19 cellular contexts compared by ENCODE assay signal in genomic region chr18:78784861-78785260, GRCh38.
DNase-seq lines count a peak whose midpoint lies in the region; TF ChIP-seq lines count a peak whose summit lies in the region.
"Had no signal": no experiment of that assay in that cellular context is flagged by ENCODE, and none has a peak within 500 bp of the region (broad histone marks: within the 10 kb centered on the region; RNA-seq: fewer than 3 reads in every experiment).

No MANE protein-coding gene starts in this region.

- H3K4me1 ChIP-seq in right atrium auricular region (no peaks in the 10 kb centered on the region), spleen (no peaks in the 10 kb centered on the region)
- H3K4me1 ChIP-seq: A549 had no signal

- TF ChIP-seq CTCF in right atrium auricular region (IDR thresholded peaks at IDR 0.05) (no peak), spleen (IDR thresholded peaks at IDR 0.05 in 8 of 11, conservative IDR thresholded peaks at IDR 0.05 in 3 of 11) (no peak)

- H3K4me3 ChIP-seq in right atrium auricular region: no peak overlapping the region
- H3K4me3 ChIP-seq in spleen: no peak overlapping the region
- H3K4me3 ChIP-seq: A549; BLaER1 treated with 17β-estradiol and CSF1 and Interleukin-3, amounts not matched to agents 10 nM and 100 nM had no signal

- WGBS in spleen, 5 donors: 90 to 95% (median 92%) methylated on average over 5 of the region's 5 CpGs

- H3K27ac ChIP-seq in right atrium auricular region: no peak overlapping the region
- H3K27ac ChIP-seq in spleen: no peak overlapping the region
- H3K27ac ChIP-seq in substantia nigra (ENCODE audit: low read depth, low read length, poor library complexity, severe bottlenecking): no peak overlapping the region
- H3K27ac ChIP-seq: 22Rv1; A549; BLaER1 treated with 17β-estradiol and CSF1 and Interleukin-3, amounts not matched to agents 10 nM and 100 nM; C4-2B had no signal

- H3K36me3 ChIP-seq in right atrium auricular region (no peaks in the 10 kb centered on the region), spleen (no peaks in the 10 kb centered on the region)
- H3K36me3 ChIP-seq: BLaER1 treated with 17β-estradiol and CSF1 and Interleukin-3, amounts not matched to agents 10 nM and 100 nM had no signal

- TF ChIP-seq POLR2A in spleen (IDR thresholded peaks at IDR 0.05): no peak

- DNase-seq in cardiac septum (ENCODE audit: low spot score) (peak; percentile 36), right atrium auricular region (ENCODE audit: low spot score) (no peak), posterior vena cava (ENCODE audit: low spot score) (peak; percentile 54), spleen (peak; percentile 43), substantia nigra (lab: John Stamatoyannopoulos, UW) (no peak)
- no peak for DNase-seq in activated CD4-positive, alpha-beta T cell treated with anti-CD3 and anti-CD28 coated beads, Interleukin-2, amount 50 U/mL, for 1 hour
- DNase-seq: AML-193; CD4-positive, alpha-beta memory T cell; CD4-positive, CD25-positive, alpha-beta regulatory T cell; CD8-positive, alpha-beta memory T cell; COR-L47; DMS 273 treated with DMSO at 0.1 percent for 48 hours; DMS153; DMS79 treated with DMSO at 0.1 percent for 48 hours; GF-D8 had no signal

- intact Hi-C loops in cardiac septum (cut with DNase I) (no loop called here), posterior vena cava (cut with DNase I) (no loop called here), spleen (cut with DNase I; ENCODE audit: low total_unique reads) (no loop called here)

- H3K9me3 ChIP-seq in right atrium auricular region: no peaks in the 10 kb centered on the region
- no peaks in the 10 kb centered on the region for H3K9me3 ChIP-seq in spleen
- H3K9me3 ChIP-seq: A549; BLaER1 treated with 17β-estradiol and CSF1 and Interleukin-3, amounts not matched to agents 10 nM and 100 nM had no signal

- no peaks in the 10 kb centered on the region for H3K27me3 ChIP-seq in right atrium auricular region
- no peaks in the 10 kb centered on the region for H3K27me3 ChIP-seq in spleen (replicated peaks in 1 of 7)
- H3K27me3 ChIP-seq: BLaER1 treated with 17β-estradiol and CSF1 and Interleukin-3, amounts not matched to agents 10 nM and 100 nM had no signal

Comparison
In these comparisons a context has a peak if more than half of its experiments do, and no peak if none do; other contexts are left out.
1. DNase-seq: peak in cardiac septum (single experiment), posterior vena cava (single experiment) and spleen (single experiment); none in right atrium auricular region (single experiment), activated CD4-positive, alpha-beta T cell treated with anti-CD3 and anti-CD28 coated beads, Interleukin-2, amount 50 U/mL, for 1 hour (single experiment) and substantia nigra (0 of 49).